In the genomic region with DNA sequence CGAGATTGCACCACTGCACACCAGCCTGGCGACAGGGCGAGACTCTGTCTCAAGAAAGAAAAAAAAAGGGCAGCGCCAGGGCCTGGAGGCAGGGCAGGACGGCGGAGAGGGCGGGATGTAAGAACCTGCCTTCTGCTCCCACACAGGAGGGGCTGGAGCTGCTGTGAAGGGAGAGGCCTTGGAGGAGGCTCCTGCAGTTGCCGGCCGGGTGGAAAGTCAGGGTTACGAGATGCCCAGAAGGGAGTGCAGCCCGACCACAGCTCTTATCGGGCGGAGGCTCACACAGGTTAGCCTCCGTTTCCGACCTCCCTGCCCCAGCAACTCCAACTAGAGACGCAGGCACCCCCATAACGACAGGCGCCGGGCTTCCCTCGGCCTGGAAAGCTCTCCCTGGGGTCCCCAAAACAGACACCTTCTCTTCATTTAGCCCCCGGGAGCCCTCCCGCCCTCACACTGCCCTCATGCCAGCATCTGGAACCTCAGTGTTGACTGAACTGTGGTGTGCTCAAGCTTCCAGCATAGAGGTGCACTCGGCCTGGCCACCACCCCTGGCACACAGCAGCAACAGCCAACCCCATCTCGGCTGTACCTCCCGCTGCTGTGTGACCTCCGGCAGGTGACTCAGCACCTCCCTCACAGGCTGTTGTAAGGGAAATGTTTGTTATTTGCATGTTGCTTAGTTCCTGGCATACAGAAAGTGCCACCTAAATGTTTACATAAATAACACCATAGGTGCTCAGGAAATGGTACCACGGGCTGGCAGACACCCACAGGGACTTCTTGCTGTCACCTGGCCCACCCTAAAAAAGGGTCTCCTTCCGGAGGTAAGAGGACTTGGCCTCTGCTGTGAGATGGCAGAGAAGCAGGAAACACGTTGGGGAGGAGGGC, we compare ENCODE assay signal across 8 cellular contexts. TPM values are rescaled to one million over a fixed set of nuclear protein-coding genes. Genes with fewer than 3 reads are reported as not detected.
DNase-seq lines count a peak whose midpoint lies in the region; ATAC-seq and TF ChIP-seq lines count a peak whose summit lies in the region.

No MANE protein-coding gene starts in this region.

- intact Hi-C loops in uterus (cut with DNase I; ENCODE audit: low total_unique reads), result no loop called here

- peak overlapping the region; percentile 81 for H3K4me3 ChIP-seq in SK-N-MC
- peak overlapping the region in 1 of 2 donors; percentile 36 for H3K4me3 ChIP-seq in uterus

- no peak for TF ChIP-seq POLR2A in uterus (IDR thresholded peaks at IDR 0.05)

- H3K4me1 ChIP-seq in uterus, result peaks cover 0 to 16% of the 10 kb centered on the region in 2 donors

- H3K9ac ChIP-seq in SK-N-MC (ENCODE audit: insufficient read length), result no peak overlapping the region

- H3K36me3 ChIP-seq in SK-N-MC (ENCODE audit: insufficient read depth, low read length) (no peaks in the 10 kb centered on the region), uterus (no peaks in the 10 kb centered on the region)

- H3K27me3 ChIP-seq in uterus, result no peaks in the 10 kb centered on the region

- no peaks in the 10 kb centered on the region for H3K9me3 ChIP-seq in SK-N-MC (ENCODE audit: low read depth, low read length)
- H3K9me3 ChIP-seq in uterus, result no peaks in the 10 kb centered on the region

- TF ChIP-seq CTCF in uterus (IDR thresholded peaks at IDR 0.05) (no peak), GM10266 (IDR thresholded peaks at IDR 0.05; ENCODE audit: control insufficient read depth, insufficient read depth, low read depth, missing control alignments) (no peak)

- peak; percentile 49 to 63 for ATAC-seq in activated CD4-positive, CD25-positive, alpha-beta regulatory T cell treated with anti-CD3 and anti-CD28 coated beads, Interleukin-2, amount 50 U/mL, for 24 hours
- ATAC-seq in HG02623 (IDR thresholded peaks at IDR 0.05; ENCODE audit: unreplicated experiment), result no peak

- DNase-seq in activated CD4-positive, CD25-positive, alpha-beta regulatory T cell (lab: John Stamatoyannopoulos, UW), result no peak
- DNase-seq in SK-N-MC (ENCODE audit: low read depth, low spot score), result no peak
- DNase-seq in central memory CD4-positive, alpha-beta T cell, result peak; percentile 23
- DNase-seq in lung microvascular endothelial cell (ENCODE audit: low read depth in 2 of 2), result peak; percentile 46 to 88
- peak in 1 of 2 donors; percentile 63 for DNase-seq in uterus
- no peak for DNase-seq in GM10266 (ENCODE audit: extremely low spot score)

- H3K27ac ChIP-seq in SK-N-MC (no peak overlapping the region), uterus (peak overlapping the region; percentile 70 to 85)

RNA-seq across cellular contexts. Expression of a gene that starts 1.3 kb away (rescaled TPM):
- total RNA-seq in lung microvascular endothelial cell (31.6 and 36.1 TPM in 2 replicates), uterus (10 to 100 TPM in 3 of 4 donors, 1 to 10 TPM in 1; 4.9 to 55.3 (median 15.3) TPM)

RNA-seq across cellular contexts. Expression of a gene that starts 54.7 kb away (rescaled TPM):
- total RNA-seq in lung microvascular endothelial cell (6.5 and 6.9 TPM in 2 replicates), uterus (10 to 100 TPM in 2 of 4 donors, 1 to 10 TPM in 2; 2.6 to 54.8 (median 12.7) TPM)

Comparison
In these comparisons a context has a peak if more than half of its experiments do, and no peak if none do; other contexts are left out.
1. DNase-seq: peak in central memory CD4-positive, alpha-beta T cell (single experiment) and lung microvascular endothelial cell (2 of 2); none in activated CD4-positive, CD25-positive, alpha-beta regulatory T cell (0 of 4), SK-N-MC (single experiment) and GM10266 (single experiment).